Comparison of ENCODE assay signal across 8 cellular contexts in the genomic region with DNA sequence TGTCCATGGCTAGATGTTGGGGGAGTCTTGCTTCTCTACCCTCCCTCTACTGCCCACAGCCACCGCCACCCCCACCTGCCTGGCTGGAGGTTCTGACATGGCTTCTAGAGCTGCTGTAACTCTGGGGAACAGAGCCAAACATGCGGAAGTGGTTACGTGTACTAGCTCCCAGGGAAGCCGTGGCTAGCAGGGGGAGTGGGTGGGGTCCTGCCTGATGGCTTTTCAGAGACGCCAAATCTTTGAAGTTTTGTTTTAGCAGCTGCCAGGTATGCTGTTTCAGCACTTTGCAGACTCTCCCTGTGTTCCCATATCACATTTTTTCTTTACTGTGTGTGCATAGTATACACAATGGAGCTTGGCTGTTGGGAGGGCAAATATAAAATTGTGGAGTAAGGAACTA.
DNase-seq lines count a peak whose midpoint lies in the region; ATAC-seq and TF ChIP-seq lines count a peak whose summit lies in the region.

No MANE protein-coding gene starts in this region.

- ATAC-seq in foreskin keratinocyte (peak; percentile 61), GM18867 (IDR thresholded peaks at IDR 0.05; ENCODE audit: unreplicated experiment) (no peak), GM21447 (IDR thresholded peaks at IDR 0.05; ENCODE audit: unreplicated experiment) (no peak)

- peak; percentile 69 for DNase-seq in NCI-H1105 treated with DMSO at 0.1 percent for 48 hours (lab: John Stamatoyannopoulos, UW)
- DNase-seq in activated CD8-positive, alpha-beta memory T cell treated with anti-CD3 and anti-CD28 coated beads, Interleukin-2, amount 50 U/mL, for 48 hours = peak; percentile 52
- DNase-seq in foreskin keratinocyte = peak in 1 of 2 donors; percentile 40
- peak; percentile 13 for DNase-seq in stimulated activated CD8-positive, alpha-beta memory T cell treated with anti-CD3 and anti-CD28 coated beads, Interleukin-12 subunit alpha, Interleukin-12 subunit beta, amount 100 ng/mL, for 1 hour (ENCODE audit: low read depth)
- DNase-seq in NCI-H2107 (lab: John Stamatoyannopoulos, UW) = no peak

- H3K27me3 ChIP-seq in foreskin keratinocyte = no peaks in the 10 kb centered on the region

- TF ChIP-seq CTCF in C4-2B (conservative IDR thresholded peaks at IDR 0.05) = no peak
- TF ChIP-seq CTCF in foreskin keratinocyte (conservative IDR thresholded peaks at IDR 0.05) = no peak

- H3K27ac ChIP-seq in C4-2B (peak overlapping the region; percentile 95), foreskin keratinocyte (peak overlapping the region; percentile 9)

- peaks cover 13% of the 10 kb centered on the region for H3K4me1 ChIP-seq in foreskin keratinocyte
